ENCODE assay signal across 13 cellular contexts in genomic region chr1:53919675-53920066, GRCh38.
DNase-seq lines count a peak whose midpoint lies in the region; ATAC-seq and TF ChIP-seq lines count a peak whose summit lies in the region.
"Had no signal": no experiment of that assay in that cellular context is flagged by ENCODE, and none has a peak within 500 bp of the region (broad histone marks: within the 10 kb centered on the region; RNA-seq: fewer than 3 reads in every experiment).

No MANE protein-coding gene starts in this region.

- no peak overlapping the region for H3K4me3 Mint-ChIP-seq in activated naive CD4-positive, alpha-beta T cell treated with anti-CD3 and anti-CD28 coated beads, Interleukin-2, amount 10 ng/mL, durations not matched to agents 7 days and 5 days
- no peak overlapping the region for H3K4me3 Mint-ChIP-seq in central memory CD8-positive, alpha-beta T cell
- H3K4me3 Mint-ChIP-seq in stimulated activated effector memory CD8-positive, alpha-beta T cell treated with anti-CD3 and anti-CD28 coated beads, Interleukin-12 subunit alpha, Interleukin-12 subunit beta, amount 100 ng/mL, for 72 hours, result peak overlapping the region; percentile 25
- H3K4me3 Mint-ChIP-seq: nephron had no signal

- no peak for ATAC-seq in central memory CD8-positive, alpha-beta T cell (replicated peaks; ENCODE audit: extremely low read depth, poor library complexity, severe bottlenecking)
- peak; percentile 95 for ATAC-seq in stimulated activated effector memory CD8-positive, alpha-beta T cell treated with anti-CD3 and anti-CD28 coated beads, Interleukin-12 subunit alpha, Interleukin-12 subunit beta, amount 100 ng/mL, for 72 hours
- no peak for ATAC-seq in HG02970 (IDR thresholded peaks at IDR 0.05; ENCODE audit: low FRiP score, unreplicated experiment)
- ATAC-seq in HG02610 (IDR thresholded peaks at IDR 0.05; ENCODE audit: unreplicated experiment), result no peak

- DNase-seq in activated naive CD4-positive, alpha-beta T cell treated with anti-CD3 and anti-CD28 coated beads, Interleukin-2, amount 10 ng/mL, durations not matched to agents 7 days and 5 days, result peak; percentile 26
- DNase-seq in activated naive CD4-positive, alpha-beta T cell treated with Interleukin-2 at 50 U/mL for 16 hours, result no peak
- DNase-seq in central memory CD8-positive, alpha-beta T cell (ENCODE audit: low spot score in 2 of 2), result no peak
- DNase-seq in stimulated activated effector memory CD8-positive, alpha-beta T cell treated with anti-CD3 and anti-CD28 coated beads, Interleukin-12 subunit alpha, Interleukin-12 subunit beta, amount 100 ng/mL, for 72 hours (ENCODE audit: low spot score in 2 of 2), result no peak
- DNase-seq in NCI-H2171 (lab: John Stamatoyannopoulos, UW), result no peak
- DNase-seq: cortex of kidney, NCI-H2107, T1000 had no signal

- H3K27ac Mint-ChIP-seq in activated naive CD4-positive, alpha-beta T cell treated with anti-CD3 and anti-CD28 coated beads, Interleukin-2, amount 10 ng/mL, durations not matched to agents 7 days and 5 days, result peak overlapping the region; percentile 85
- H3K27ac Mint-ChIP-seq in central memory CD8-positive, alpha-beta T cell (ENCODE audit: low read depth), result peak overlapping the region; percentile 78
- peak overlapping the region; percentile 60 for H3K27ac Mint-ChIP-seq in stimulated activated effector memory CD8-positive, alpha-beta T cell treated with anti-CD3 and anti-CD28 coated beads, Interleukin-12 subunit alpha, Interleukin-12 subunit beta, amount 100 ng/mL, for 72 hours
- H3K27ac Mint-ChIP-seq: IgD-negative memory B cell, nephron had no signal

- H3K27me3 Mint-ChIP-seq in activated naive CD4-positive, alpha-beta T cell treated with anti-CD3 and anti-CD28 coated beads, Interleukin-2, amount 10 ng/mL, durations not matched to agents 7 days and 5 days, result no peaks in the 10 kb centered on the region
- H3K27me3 Mint-ChIP-seq in central memory CD8-positive, alpha-beta T cell, result no peaks in the 10 kb centered on the region
- H3K27me3 Mint-ChIP-seq: IgD-negative memory B cell had no signal

- TF ChIP-seq CTCF in VCaP (conservative IDR thresholded peaks at IDR 0.05), result no peak

- peak overlapping the region; percentile 77 for H3K27ac ChIP-seq in VCaP

- CTCF ChIA-PET in activated naive CD4-positive, alpha-beta T cell treated with anti-CD3 and anti-CD28 coated beads, Interleukin-2, amount 10 ng/mL, durations not matched to agents 7 days and 5 days (lab: Charles Lee), result interaction anchor here (0.9 to 1.6 kb wide), 3 partner anchors 28 to 60 kb away, joined by 3 to 4 read pairs (median 4); no protein-coding TSS in a partner anchor

- no peaks in the 10 kb centered on the region for H3K9me3 Mint-ChIP-seq in activated naive CD4-positive, alpha-beta T cell treated with anti-CD3 and anti-CD28 coated beads, Interleukin-2, amount 10 ng/mL, durations not matched to agents 7 days and 5 days
- no peaks in the 10 kb centered on the region for H3K9me3 Mint-ChIP-seq in central memory CD8-positive, alpha-beta T cell
- H3K9me3 Mint-ChIP-seq in stimulated activated effector memory CD8-positive, alpha-beta T cell treated with anti-CD3 and anti-CD28 coated beads, Interleukin-12 subunit alpha, Interleukin-12 subunit beta, amount 100 ng/mL, for 72 hours, result no peaks in the 10 kb centered on the region
- H3K9me3 Mint-ChIP-seq: IgD-negative memory B cell had no signal

- H3K36me3 Mint-ChIP-seq in activated naive CD4-positive, alpha-beta T cell treated with anti-CD3 and anti-CD28 coated beads, Interleukin-2, amount 10 ng/mL, durations not matched to agents 7 days and 5 days, result peaks cover 51% of the 10 kb centered on the region
- peaks cover 20% of the 10 kb centered on the region for H3K36me3 Mint-ChIP-seq in central memory CD8-positive, alpha-beta T cell (ENCODE audit: insufficient read depth)
- H3K36me3 Mint-ChIP-seq in stimulated activated effector memory CD8-positive, alpha-beta T cell treated with anti-CD3 and anti-CD28 coated beads, Interleukin-12 subunit alpha, Interleukin-12 subunit beta, amount 100 ng/mL, for 72 hours, result peaks cover 95% of the 10 kb centered on the region

- H3K4me1 Mint-ChIP-seq in activated naive CD4-positive, alpha-beta T cell treated with anti-CD3 and anti-CD28 coated beads, Interleukin-2, amount 10 ng/mL, durations not matched to agents 7 days and 5 days, result peaks cover 43% of the 10 kb centered on the region
- peaks cover 15% of the 10 kb centered on the region for H3K4me1 Mint-ChIP-seq in central memory CD8-positive, alpha-beta T cell
- peaks cover 23% of the 10 kb centered on the region for H3K4me1 Mint-ChIP-seq in stimulated activated effector memory CD8-positive, alpha-beta T cell treated with anti-CD3 and anti-CD28 coated beads, Interleukin-12 subunit alpha, Interleukin-12 subunit beta, amount 100 ng/mL, for 72 hours
- H3K4me1 Mint-ChIP-seq: IgD-negative memory B cell had no signal
